Comparison of ENCODE assay signal across 24 cellular contexts in genomic region chr18:21858544-21858943, GRCh38.
"Had no signal": no experiment of that assay in that cellular context is flagged by ENCODE, and none has a peak within 500 bp of the region (broad histone marks: within the 10 kb centered on the region; RNA-seq: fewer than 3 reads in every experiment).

No MANE protein-coding gene starts in this region.

- H3K27ac ChIP-seq: left lung, lower lobe of right lung, pancreas, prostate gland, sigmoid colon, spleen, suprapubic skin, tibial nerve, uterus had no signal

- ATAC-seq: left colon; left lung; lower lobe of right lung; naive thymus-derived CD8-positive, alpha-beta T cell; pancreas; right cardiac atrium; stimulated activated effector memory CD8-positive, alpha-beta T cell treated with anti-CD3 and anti-CD28 coated beads, Interleukin-12 subunit alpha, Interleukin-12 subunit beta, amount 100 ng/mL, for 72 hours had no signal

- DNase-seq: hypothalamus; immature natural killer cell; kidney; left colon; left lung; lower lobe of right lung; mammary epithelial cell; mesenchymal stem cell; naive thymus-derived CD8-positive, alpha-beta T cell; nucleus accumbens; pancreas; posterior cingulate gyrus; retina; right cardiac atrium; sigmoid colon; small intestine; spleen; stimulated activated CD4-positive, alpha-beta T cell treated with anti-CD3 and anti-CD28 coated beads, Interleukin-4, amount 100 ng/mL, for 24 hours; stimulated activated naive CD4-positive, alpha-beta T cell; uterus had no signal

- H3K27me3 ChIP-seq: left lung, pancreas, sigmoid colon, spleen, suprapubic skin, tibial nerve, uterus had no signal

- H3K4me3 ChIP-seq: left lung, lower lobe of right lung, pancreas, prostate gland, sigmoid colon, spleen, suprapubic skin, tibial nerve, uterus had no signal

- H3K36me3 ChIP-seq: prostate gland, uterus had no signal

- H3K9me3 ChIP-seq: left lung, lower lobe of right lung, pancreas, prostate gland, sigmoid colon, spleen, suprapubic skin, tibial nerve, uterus had no signal

- H3K4me1 ChIP-seq: pancreas, prostate gland, sigmoid colon, suprapubic skin, tibial nerve, uterus had no signal
